In genomic region chr15:68230157-68231100, GRCh38 we compare ENCODE assay signal across 8 cellular contexts. TPM values are rescaled to one million over a fixed set of nuclear protein-coding genes. Genes with fewer than 3 reads are reported as not detected.
DNase-seq lines count a peak whose midpoint lies in the region; ATAC-seq and TF ChIP-seq lines count a peak whose summit lies in the region.

No MANE protein-coding gene starts in this region.

- intact Hi-C loops in stomach (cut with DNase I; ENCODE audit: low total_unique reads): no loop called here

- no peak for TF ChIP-seq CTCF in stomach (IDR thresholded peaks at IDR 0.05)

- H3K9ac ChIP-seq in iPS-20b (ENCODE audit: low read depth, low read length): peak overlapping the region; percentile 73; the same call in 1 of the 2 replicates

- WGBS in stomach, 5 donors: 51 to 57% (median 55%) methylated on average over 20 of the region's 20 CpGs

- peak; percentile 46 for DNase-seq in ELR (ENCODE audit: low read depth)
- peak; percentile 28 for DNase-seq in activated naive CD4-positive, alpha-beta T cell treated with anti-CD3 and anti-CD28 coated beads, Interleukin-2, amount 50 U/mL, for 16 hours
- DNase-seq in stomach: peak; percentile 26

- ATAC-seq in HG03196 (IDR thresholded peaks at IDR 0.05; ENCODE audit: unreplicated experiment): peak; percentile 19
- ATAC-seq in GM18520 (IDR thresholded peaks at IDR 0.05; ENCODE audit: unreplicated experiment): no peak
- no peak for ATAC-seq in HG02970 (IDR thresholded peaks at IDR 0.05; ENCODE audit: low FRiP score, unreplicated experiment)
- ATAC-seq in GM19023 (IDR thresholded peaks at IDR 0.05; ENCODE audit: unreplicated experiment): no peak

- H3K36me3 ChIP-seq in iPS-20b (ENCODE audit: insufficient read depth, low read depth, low read length) (no peaks in the 10 kb centered on the region), stomach (no peaks in the 10 kb centered on the region)

- H3K9me3 ChIP-seq in iPS-20b (ENCODE audit: insufficient read depth, low read depth, low read length) (no peaks in the 10 kb centered on the region), stomach (no peaks in the 10 kb centered on the region)

- peaks cover 11% of the 10 kb centered on the region for H3K4me1 ChIP-seq in iPS-20b (ENCODE audit: insufficient read depth, low read length)
- H3K4me1 ChIP-seq in stomach: peaks cover 16 to 52% (median 34%) of the 10 kb centered on the region in 4 donors

- no peaks in the 10 kb centered on the region; the same call in 1 of the 2 replicates for H3K27me3 ChIP-seq in iPS-20b (ENCODE audit: insufficient read depth, low read length)
- H3K27me3 ChIP-seq in stomach: no peaks in the 10 kb centered on the region

- no peak for TF ChIP-seq EP300 in stomach (IDR thresholded peaks at IDR 0.05)

- H3K27ac ChIP-seq in iPS-20b (ENCODE audit: low read length): no peak overlapping the region
- peak overlapping the region in 4 of 5 donors; percentile 84 to 93 (median 86) for H3K27ac ChIP-seq in stomach

- H3K4me3 ChIP-seq in iPS-20b (ENCODE audit: low read length): peak overlapping the region; percentile 88
- peak overlapping the region; percentile 75 to 91 (median 88) for H3K4me3 ChIP-seq in stomach

- no peak for TF ChIP-seq POLR2A in stomach (IDR thresholded peaks at IDR 0.05)

RNA-seq across cellular contexts. Expression of gene CLN6, which starts 0.9 kb away (rescaled TPM):
- total RNA-seq in stomach: 100 to 1,000 TPM in 1 of 5 donors, 10 to 100 TPM in 3, 1 to 10 TPM in 1; 6.4 to 151 (median 25.0) TPM
- polyA plus RNA-seq in stomach: 10 to 100 TPM in 1 of 3 donors, 1 to 10 TPM in 2; 8.7 to 17.1 (median 9.2) TPM

RNA-seq across cellular contexts. Expression of gene CALML4, which starts 25.3 kb away (rescaled TPM):
- 10 to 100 TPM in 4 of 5 donors, 1 to 10 TPM in 1; 7.6 to 24.3 (median 14.9) TPM for total RNA-seq in stomach
- 10 to 100 TPM in 2 of 3 donors, 1 to 10 TPM in 1; 9.8 to 13.8 (median 12.1) TPM for polyA plus RNA-seq in stomach

RNA-seq across cellular contexts. Expression of gene FEM1B, which starts 47.1 kb away (rescaled TPM):
- 10 to 100 TPM; 18.1 to 92.0 (median 31.2) TPM for total RNA-seq in stomach
- 10 to 100 TPM in 1 of 3 donors, 1 to 10 TPM in 2; 8.2 to 13.3 (median 9.9) TPM for polyA plus RNA-seq in stomach
